ENCODE assay signal across 1 cellular context in the genomic region with DNA sequence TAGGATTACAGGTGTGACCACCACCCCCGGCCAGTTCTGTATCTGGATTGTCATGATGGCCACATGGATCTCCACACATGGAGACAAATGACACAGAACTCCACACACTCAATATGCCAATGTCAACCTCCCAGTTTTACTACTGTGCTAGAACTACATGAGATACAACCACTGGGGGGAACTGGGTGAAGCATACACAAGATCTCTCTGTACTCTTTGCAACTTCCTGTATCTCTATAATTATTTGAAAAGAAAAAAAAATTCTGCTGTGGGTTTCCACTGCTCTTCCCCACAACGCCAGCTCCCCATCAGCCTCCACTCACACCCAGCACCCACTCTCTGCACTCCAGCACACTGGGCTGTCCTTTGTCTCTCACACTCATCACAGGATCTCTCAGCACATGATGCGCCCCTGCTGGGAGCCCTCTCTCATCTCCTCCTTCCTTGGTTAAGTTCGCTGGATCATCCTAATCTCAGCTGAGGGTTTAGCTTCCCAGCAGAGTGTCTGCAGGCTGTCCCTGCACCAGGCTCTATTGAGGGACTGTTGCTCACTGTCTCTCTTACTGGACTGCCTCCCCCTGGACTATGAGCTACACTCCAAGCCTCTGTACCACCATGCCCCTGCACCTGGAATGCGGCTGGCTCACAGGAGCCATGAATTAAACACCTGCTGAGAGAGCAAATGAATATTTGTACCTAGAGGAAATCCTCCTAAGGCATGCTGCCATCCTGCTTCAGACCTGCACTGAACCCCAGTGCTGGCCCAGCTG.
TF ChIP-seq lines count a peak whose summit lies in the region.

No MANE protein-coding gene starts in this region.

TF ChIP-seq in HepG2, 621 proteins besides CTCF, POLR2A, EP300 and RAD21:
- TF ChIP-seq IKZF5 (CRISPR knock-in tag; IDR thresholded peaks at IDR 0.05) (no peak), CEBPB (IDR thresholded peaks at IDR 0.05; ENCODE audit: borderline replicate concordance, low read depth, low read length) (no peak)
